8 cellular contexts compared by ENCODE assay signal in the genomic region with DNA sequence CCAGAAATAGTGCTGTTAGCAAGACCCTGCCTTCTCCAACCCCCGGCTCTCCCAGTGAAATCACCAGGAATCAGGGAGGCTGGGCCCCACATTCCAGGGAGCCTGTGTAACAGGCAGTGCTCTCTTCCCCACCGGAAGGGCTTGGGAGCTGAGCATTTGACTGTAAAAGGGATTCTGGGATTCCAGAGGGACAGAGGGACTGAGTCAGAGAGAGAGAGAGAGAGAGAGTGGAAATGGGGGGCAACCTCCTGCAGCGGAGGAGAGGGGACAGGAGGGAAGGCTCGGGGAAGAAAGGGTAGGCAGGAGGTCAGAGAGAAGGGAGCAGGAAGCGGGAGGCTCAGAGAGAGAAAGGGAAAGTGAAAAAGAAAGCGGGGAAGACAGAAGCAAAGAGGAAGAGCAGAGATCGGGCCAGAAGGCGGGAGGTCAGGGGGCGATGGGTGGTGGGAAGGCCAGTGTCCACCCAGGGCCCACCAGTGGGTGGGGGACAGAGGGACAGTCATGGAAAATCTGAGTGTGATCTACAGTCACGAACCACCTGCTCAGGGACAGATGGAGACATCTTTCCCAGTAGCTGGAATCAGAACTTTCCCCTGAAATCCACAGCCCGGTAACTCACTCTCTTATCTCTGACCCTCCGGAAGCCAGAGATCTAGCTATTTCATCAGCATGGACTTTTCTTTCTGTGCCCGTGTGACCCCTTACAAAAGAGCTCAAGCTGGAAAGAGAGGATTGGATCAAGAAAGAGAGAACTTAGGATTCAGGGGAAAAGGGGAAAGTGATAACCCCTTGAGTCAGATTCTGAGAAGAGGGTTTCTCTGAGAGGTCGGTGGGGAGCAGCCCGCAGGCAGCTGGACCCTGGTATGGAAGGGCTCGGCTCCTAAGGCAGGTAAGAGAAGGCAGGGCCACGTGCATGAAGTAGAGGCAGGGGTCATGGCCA. TPM values are rescaled to one million over a fixed set of nuclear protein-coding genes. Genes with fewer than 3 reads are reported as not detected.
A peak's percentile ranks its signal among the peaks of the same experiment; 100 is the strongest.
DNase-seq lines count a peak whose midpoint lies in the region; ATAC-seq, FAIRE-seq and TF ChIP-seq lines count a peak whose summit lies in the region.

No MANE protein-coding gene starts in this region.

- intact Hi-C loops in mammary epithelial cell (cut with micrococcal nuclease) (no loop called here), HepG2 (cut with micrococcal nuclease; ENCODE audit: unreplicated experiment) (no loop called here)

- peak; percentile 12; the same call in 1 of the 2 replicates for TF ChIP-seq RAD21 in HepG2 (CRISPR knock-in tag; IDR thresholded peaks at IDR 0.05)

- H3K36me3 ChIP-seq in mammary epithelial cell (ENCODE audit: insufficient read depth, low read length), result no peaks in the 10 kb centered on the region
- no peaks in the 10 kb centered on the region for H3K36me3 ChIP-seq in HepG2 (replicated peaks in 1 of 2; ENCODE audit: control insufficient read depth in 1 of 2, insufficient read depth in 2 of 2, low read length in 2 of 2)
- H3K36me3 ChIP-seq in thoracic aorta, result no peaks in the 10 kb centered on the region

- no peak overlapping the region for H3K4me3 ChIP-seq in mammary epithelial cell (replicated peaks in 1 of 3; ENCODE audit: insufficient read depth in 1 of 3, low read depth in 2 of 3, low read length in 3 of 3)
- H3K4me3 ChIP-seq in HepG2 (replicated peaks in 1 of 3; ENCODE audit: insufficient read depth in 1 of 3, low read depth in 2 of 3, low read length in 3 of 3), result peak overlapping the region; percentile 51 to 68 (median 61)
- peak overlapping the region; percentile 68 for H3K4me3 ChIP-seq in thoracic aorta

- WGBS in mammary epithelial cell (ENCODE audit: low coverage, missing lambda C conversion rate), result 61% methylated on average over 14 of the region's 17 CpGs
- WGBS in HepG2 (ENCODE audit: low lambda C conversion rate), result 1% methylated on average over 16 of the region's 17 CpGs

- DNase-seq in DMS53 treated with DMSO at 0.1 percent for 48 hours (lab: John Stamatoyannopoulos, UW; ENCODE audit: unreplicated experiment), result peak; percentile 19
- peak; percentile 100 for DNase-seq in LHCN-M2 (ENCODE audit: low read depth)
- DNase-seq in mammary epithelial cell, result peak; percentile 58
- DNase-seq in HepG2 (ENCODE audit: low spot score), result peak; percentile 93
- peak; percentile 93 for DNase-seq in thoracic aorta (ENCODE audit: low spot score)
- no peak for DNase-seq in NCI-H446 treated with DMSO at 0.1 percent for 48 hours (lab: John Stamatoyannopoulos, UW)
- DNase-seq in SK-N-DZ (ENCODE audit: low spot score), result no peak

- H3K9me3 ChIP-seq in mammary epithelial cell (replicated peaks; ENCODE audit: insufficient read depth, low read length) (no peaks in the 10 kb centered on the region), HepG2 (ENCODE audit: low read length) (no peaks in the 10 kb centered on the region), thoracic aorta (no peaks in the 10 kb centered on the region)

- BruUV-seq in mammary epithelial cell (replicated peaks; lab: Mats Ljungman, UMichigan), result no TSS peak
- no TSS peak for BruUV-seq in HepG2 (replicated peaks; lab: Mats Ljungman, UMichigan)

- ATAC-seq in HepG2, result peak; percentile 57
- ATAC-seq in thoracic aorta (ENCODE audit: insufficient number of reproducible peaks, low FRiP score, low read depth), result peak; percentile 56
- ATAC-seq in GM21825 (IDR thresholded peaks at IDR 0.05; ENCODE audit: unreplicated experiment), result no peak

- H3K4me1 ChIP-seq in mammary epithelial cell (ENCODE audit: insufficient read depth, low read length) (peaks cover 50% of the 10 kb centered on the region), HepG2 (ENCODE audit: insufficient read depth, low read length) (peaks cover 87% of the 10 kb centered on the region), thoracic aorta (ENCODE audit: control insufficient read depth in 1 of 2, low read depth in 2 of 2) (peaks cover 61 to 92% of the 10 kb centered on the region in 2 donors)

- H3K9ac ChIP-seq in mammary epithelial cell (ENCODE audit: insufficient read depth, low read length), result peak overlapping the region; percentile 41
- H3K9ac ChIP-seq in HepG2 (ENCODE audit: insufficient read depth, low read depth, low read length), result peak overlapping the region; percentile 89

- dilution Hi-C loops in mammary epithelial cell (cut with HindIII; ENCODE audit: low sequenced_read_pairs), result no loop called here

- in situ Hi-C loops in mammary epithelial cell (cut with MboI; ENCODE audit: low sequenced_read_pairs in 2 of 2), result no loop called here
- in situ Hi-C loops in HepG2 (cut with HindIII; ENCODE audit: extremely low pct_ligation_motif_present, low pct_unique_long_range_greater_than_20kb), result no loop called here

- FAIRE-seq in HepG2 (lab: Jason Lieb, UNC), result peak; percentile 88

- TF ChIP-seq POLR2A in HepG2 (IDR thresholded peaks at IDR 0.05; ENCODE audit: insufficient read depth in 1 of 2, low read depth in 2 of 2, low read length in 2 of 2), result peak; percentile 59 to 87

- peaks cover 4% of the 10 kb centered on the region for H3K79me2 ChIP-seq in mammary epithelial cell (ENCODE audit: insufficient read depth, low read length)
- peaks cover 3% of the 10 kb centered on the region for H3K79me2 ChIP-seq in HepG2 (ENCODE audit: insufficient read depth, low read length)

- H2AFZ ChIP-seq in mammary epithelial cell (ENCODE audit: low read depth, low read length) (peak overlapping the region; percentile 91), HepG2 (ENCODE audit: low read length) (no peak overlapping the region)

- CTCF ChIA-PET in mammary epithelial cell (lab: Charles Lee; ENCODE audit: low non-redundant PET) (no interaction called here), HepG2 (lab: Yijun Ruan, JAX; ENCODE audit: low intra/inter-chr PET ratio, low total read pairs) (interaction anchor here (1.4 kb wide), 1 partner anchor 27 kb away, joined by 3 read pairs; no protein-coding TSS in a partner anchor)

- H3K27ac ChIP-seq in mammary epithelial cell (ENCODE audit: insufficient read depth, low read depth, low read length) (peak overlapping the region; percentile 53), HepG2 (ENCODE audit: extremely low read length, insufficient read depth, low read length) (peak overlapping the region; percentile 99), thoracic aorta (peak overlapping the region; percentile 93 to 95)

- H3K27me3 ChIP-seq in mammary epithelial cell (ENCODE audit: insufficient read depth, low read length), result no peaks in the 10 kb centered on the region
- H3K27me3 ChIP-seq in HepG2 (ENCODE audit: control insufficient read depth in 1 of 2, insufficient read depth in 2 of 2, low read length in 2 of 2), result no peaks in the 10 kb centered on the region; a peak in 1 of 5 replicates
- no peaks in the 10 kb centered on the region for H3K27me3 ChIP-seq in thoracic aorta (replicated peaks; ENCODE audit: insufficient read depth)

- POLR2A ChIA-PET in HepG2 (lab: Yijun Ruan, JAX), result interaction anchor here (0.7 to 4.1 kb wide), 25 partner anchors 10 to 264 kb away, joined by 3 to 68 read pairs (median 8); a partner anchor contains a TSS

- peak overlapping the region; percentile 56 for H3K4me2 ChIP-seq in mammary epithelial cell (ENCODE audit: insufficient read depth, low read depth, low read length)
- H3K4me2 ChIP-seq in HepG2 (ENCODE audit: low read depth, low read length), result peak overlapping the region; percentile 94

- no peak for TF ChIP-seq CTCF in mammary epithelial cell (conservative IDR thresholded peaks at IDR 0.05 in 1 of 2, IDR thresholded peaks at IDR 0.05 in 1 of 2; ENCODE audit: extremely low read depth in 1 of 2, insufficient read depth in 1 of 2, low read depth in 1 of 2, low read length in 2 of 2)
- no peak for TF ChIP-seq CTCF in HepG2 (CRISPR knock-in tag; IDR thresholded peaks at IDR 0.05)
- TF ChIP-seq CTCF in thoracic aorta (IDR thresholded peaks at IDR 0.05), result no peak

- TF ChIP-seq EP300 in HepG2 (IDR thresholded peaks at IDR 0.05; ENCODE audit: low read depth in 2 of 2, low read length in 2 of 2) (peak in 1 of 2 experiments; percentile 74; a peak in 2 of 4 replicates), HepG2 (CRISPR knock-in tag; IDR thresholded peaks at IDR 0.05; ENCODE audit: borderline replicate concordance) (peak; percentile 59; the same call in 1 of the 2 replicates)

- H4K20me1 ChIP-seq in mammary epithelial cell (ENCODE audit: insufficient read depth, low read length), result no peaks in the 10 kb centered on the region
- H4K20me1 ChIP-seq in HepG2 (ENCODE audit: insufficient read depth, low read length), result peaks cover 3% of the 10 kb centered on the region; the same call in 1 of the 2 replicates

RNA-seq across cellular contexts. Expression of a gene that starts 4.6 kb away (rescaled TPM):
- total RNA-seq in LHCN-M2 (2014; rRNA removed), result 1,980 and 3,258 TPM in 2 replicates
- polyA plus RNA-seq in LHCN-M2 (2012), result 2,374 TPM
- total RNA-seq in mammary epithelial cell, result 100 to 1,000 TPM; 429 to 467 TPM
- polyA plus RNA-seq in mammary epithelial cell, result 741 TPM
- 543 TPM for polyA minus RNA-seq in mammary epithelial cell
- total RNA-seq in HepG2 (2016; rRNA removed; fragmentation: Illumina TruSeq; extraction: Trizol), result 9.2 and 21.2 TPM in 2 replicates
- 3.3 and 3.6 TPM in 2 replicates for total RNA-seq in HepG2 (2016; cell fraction: cytosol; rRNA removed; fragmentation: Illumina TruSeq; extraction: Trizol; ENCODE audit: low read depth)
- total RNA-seq in HepG2 (2016; cell fraction: insoluble cytoplasmic fraction; rRNA removed; fragmentation: Illumina TruSeq; extraction: Trizol), result 8.0 and 21.0 TPM in 2 replicates
- 8.0 and 9.1 TPM in 2 replicates for total RNA-seq in HepG2 (2016; cell fraction: membrane; rRNA removed; fragmentation: Illumina TruSeq; extraction: Trizol)
- total RNA-seq in HepG2 (2016; cell fraction: nucleus; rRNA removed; fragmentation: Illumina TruSeq; extraction: Trizol), result 18.0 and 20.9 TPM in 2 replicates
- 1,576 and 2,365 TPM in 2 replicates for polyA plus RNA-seq in HepG2 (2011; rRNA removed)
- polyA plus RNA-seq in HepG2 (2011; cell fraction: cytosol; rRNA removed), result 1,491 and 1,809 TPM in 2 replicates
- polyA plus RNA-seq in HepG2 (2011; cell fraction: nucleus; rRNA removed), result 562 and 817 TPM in 2 replicates
- polyA plus RNA-seq in HepG2 (2012), result 545 and 706 TPM in 2 replicates
- polyA plus RNA-seq in HepG2 (2016; cell fraction: cytosol; fragmentation: Illumina TruSeq; extraction: Trizol; ENCODE audit: low read depth), result 3.7 and 4.4 TPM in 2 replicates
- 9.1 and 11.4 TPM in 2 replicates for polyA plus RNA-seq in HepG2 (2016; cell fraction: insoluble cytoplasmic fraction; fragmentation: Illumina TruSeq; extraction: Trizol; ENCODE audit: low read depth)
- 6.1 and 6.8 TPM in 2 replicates for polyA plus RNA-seq in HepG2 (2016; cell fraction: membrane; fragmentation: Illumina TruSeq; extraction: Trizol; ENCODE audit: low read depth)
- 38.3 and 38.7 TPM in 2 replicates for polyA plus RNA-seq in HepG2 (2016; cell fraction: nucleus; fragmentation: Illumina TruSeq; extraction: Trizol; ENCODE audit: insufficient read depth, low read depth)
- polyA minus RNA-seq in HepG2 (2011; rRNA and poly(A)+ RNA removed; ENCODE audit: low replicate concordance), result 6.3 and 1,949 TPM in 2 replicates
- 904 and 1,305 TPM in 2 replicates for polyA minus RNA-seq in HepG2 (2011; cell fraction: cytosol; rRNA and poly(A)+ RNA removed)
- 242 and 430 TPM in 2 replicates for polyA minus RNA-seq in HepG2 (2011; cell fraction: nucleus; rRNA and poly(A)+ RNA removed)
- 1,000 to 10,000 TPM in 1 of 2 donors, 100 to 1,000 TPM in 1; 542 to 1,009 TPM for total RNA-seq in thoracic aorta
- not detected in 2 replicates for polyA plus RNA-seq in SK-N-DZ (2014; cell fraction: cytosol; rRNA removed)
- not detected in 2 replicates for polyA plus RNA-seq in SK-N-DZ (2014; cell fraction: nucleus; rRNA removed)

RNA-seq across cellular contexts. Expression of a gene that starts 32.0 kb away (rescaled TPM):
- 286 and 412 TPM in 2 replicates for total RNA-seq in LHCN-M2 (2014; rRNA removed)
- polyA plus RNA-seq in LHCN-M2 (2012), result 339 TPM
- total RNA-seq in mammary epithelial cell, result 100 to 1,000 TPM; 102 to 107 TPM
- polyA plus RNA-seq in mammary epithelial cell, result 232 TPM
- polyA minus RNA-seq in mammary epithelial cell, result 172 TPM
- 57.5 and 77.9 TPM in 2 replicates for total RNA-seq in HepG2 (2016; rRNA removed; fragmentation: Illumina TruSeq; extraction: Trizol)
- total RNA-seq in HepG2 (2016; cell fraction: cytosol; rRNA removed; fragmentation: Illumina TruSeq; extraction: Trizol; ENCODE audit: low read depth), result 12.5 and 16.2 TPM in 2 replicates
- 61.5 and 77.2 TPM in 2 replicates for total RNA-seq in HepG2 (2016; cell fraction: insoluble cytoplasmic fraction; rRNA removed; fragmentation: Illumina TruSeq; extraction: Trizol)
- 27.8 and 28.9 TPM in 2 replicates for total RNA-seq in HepG2 (2016; cell fraction: membrane; rRNA removed; fragmentation: Illumina TruSeq; extraction: Trizol)
- 21.6 and 22.0 TPM in 2 replicates for total RNA-seq in HepG2 (2016; cell fraction: nucleus; rRNA removed; fragmentation: Illumina TruSeq; extraction: Trizol)
- 65.2 and 68.1 TPM in 2 replicates for polyA plus RNA-seq in HepG2 (2011; rRNA removed)
- 72.3 and 73.9 TPM in 2 replicates for polyA plus RNA-seq in HepG2 (2011; cell fraction: cytosol; rRNA removed)
- 36.3 and 39.1 TPM in 2 replicates for polyA plus RNA-seq in HepG2 (2011; cell fraction: nucleus; rRNA removed)
- polyA plus RNA-seq in HepG2 (2012), result 37.2 and 44.1 TPM in 2 replicates
- 12.3 and 17.5 TPM in 2 replicates for polyA plus RNA-seq in HepG2 (2016; cell fraction: cytosol; fragmentation: Illumina TruSeq; extraction: Trizol; ENCODE audit: low read depth)
- 79.7 and 84.4 TPM in 2 replicates for polyA plus RNA-seq in HepG2 (2016; cell fraction: insoluble cytoplasmic fraction; fragmentation: Illumina TruSeq; extraction: Trizol; ENCODE audit: low read depth)
- polyA plus RNA-seq in HepG2 (2016; cell fraction: membrane; fragmentation: Illumina TruSeq; extraction: Trizol; ENCODE audit: low read depth), result 20.4 and 24.4 TPM in 2 replicates
- 37.5 and 48.7 TPM in 2 replicates for polyA plus RNA-seq in HepG2 (2016; cell fraction: nucleus; fragmentation: Illumina TruSeq; extraction: Trizol; ENCODE audit: insufficient read depth, low read depth)
- polyA minus RNA-seq in HepG2 (2011; rRNA and poly(A)+ RNA removed; ENCODE audit: low replicate concordance), result 27.0 and 72.1 TPM in 2 replicates
- 13.5 and 15.9 TPM in 2 replicates for polyA minus RNA-seq in HepG2 (2011; cell fraction: cytosol; rRNA and poly(A)+ RNA removed)
- 6.6 and 8.1 TPM in 2 replicates for polyA minus RNA-seq in HepG2 (2011; cell fraction: nucleus; rRNA and poly(A)+ RNA removed)
- total RNA-seq in thoracic aorta, result 10 to 100 TPM; 11.9 to 33.0 TPM
- 210 and 218 TPM in 2 replicates for polyA plus RNA-seq in SK-N-DZ (2014; cell fraction: cytosol; rRNA removed)
- 108 and 136 TPM in 2 replicates for polyA plus RNA-seq in SK-N-DZ (2014; cell fraction: nucleus; rRNA removed)

RNA-seq across cellular contexts. Expression of a gene that starts 37.0 kb away (rescaled TPM):
- total RNA-seq in LHCN-M2 (2014; rRNA removed) (14.5 and 16.2 TPM in 2 replicates), mammary epithelial cell (10 to 100 TPM; 16.3 to 30.8 TPM), HepG2 (2016; rRNA removed; fragmentation: Illumina TruSeq; extraction: Trizol) (7.1 and 8.1 TPM in 2 replicates), thoracic aorta (10 to 100 TPM; 32.1 to 44.5 TPM)
- polyA plus RNA-seq in LHCN-M2 (2012), result 15.9 TPM
- polyA plus RNA-seq in mammary epithelial cell (3.5 TPM), HepG2 (2011; rRNA removed) (3.0 and 3.2 TPM in 2 replicates)
- 13.1 TPM for polyA minus RNA-seq in mammary epithelial cell
- 0.51 and 0.88 TPM in 2 replicates for total RNA-seq in HepG2 (2016; cell fraction: cytosol; rRNA removed; fragmentation: Illumina TruSeq; extraction: Trizol; ENCODE audit: low read depth)
- total RNA-seq in HepG2 (2016; cell fraction: insoluble cytoplasmic fraction; rRNA removed; fragmentation: Illumina TruSeq; extraction: Trizol), result 7.1 and 7.5 TPM in 2 replicates
- 2.1 and 2.7 TPM in 2 replicates for total RNA-seq in HepG2 (2016; cell fraction: membrane; rRNA removed; fragmentation: Illumina TruSeq; extraction: Trizol)
- total RNA-seq in HepG2 (2016; cell fraction: nucleus; rRNA removed; fragmentation: Illumina TruSeq; extraction: Trizol), result 5.7 and 8.6 TPM in 2 replicates
- 1.3 and 1.8 TPM in 2 replicates for polyA plus RNA-seq in HepG2 (2011; cell fraction: cytosol; rRNA removed)
- polyA plus RNA-seq in HepG2 (2011; cell fraction: nucleus; rRNA removed), result 10.1 and 11.0 TPM in 2 replicates
- polyA plus RNA-seq in HepG2 (2012), result 9.5 and 9.7 TPM in 2 replicates
- polyA plus RNA-seq in HepG2 (2016; cell fraction: cytosol; fragmentation: Illumina TruSeq; extraction: Trizol; ENCODE audit: low read depth), result 0.27 and 0.32 TPM in 2 replicates
- 2.6 and 3.8 TPM in 2 replicates for polyA plus RNA-seq in HepG2 (2016; cell fraction: insoluble cytoplasmic fraction; fragmentation: Illumina TruSeq; extraction: Trizol; ENCODE audit: low read depth)
- polyA plus RNA-seq in HepG2 (2016; cell fraction: membrane; fragmentation: Illumina TruSeq; extraction: Trizol; ENCODE audit: low read depth), result 0.63 and 0.71 TPM in 2 replicates
- polyA plus RNA-seq in HepG2 (2016; cell fraction: nucleus; fragmentation: Illumina TruSeq; extraction: Trizol; ENCODE audit: insufficient read depth, low read depth), result 10.0 and 15.0 TPM in 2 replicates
- 14.7 and 16.6 TPM in 2 replicates for polyA minus RNA-seq in HepG2 (2011; rRNA and poly(A)+ RNA removed; ENCODE audit: low replicate concordance)
- 3.3 and 5.4 TPM in 2 replicates for polyA minus RNA-seq in HepG2 (2011; cell fraction: cytosol; rRNA and poly(A)+ RNA removed)
- polyA minus RNA-seq in HepG2 (2011; cell fraction: nucleus; rRNA and poly(A)+ RNA removed), result 8.6 and 9.3 TPM in 2 replicates
- 0.80 and 1.2 TPM in 2 replicates for polyA plus RNA-seq in SK-N-DZ (2014; cell fraction: cytosol; rRNA removed)
- 0.45 and 0.71 TPM in 2 replicates for polyA plus RNA-seq in SK-N-DZ (2014; cell fraction: nucleus; rRNA removed)

RNA-seq across cellular contexts. Expression of a gene that starts 43.1 kb away (rescaled TPM):
- total RNA-seq in LHCN-M2 (2014; rRNA removed) (0.45 and 0.69 TPM in 2 replicates), mammary epithelial cell (under 1 TPM in 1 of 2 donors, not detected in 1; 0.54 TPM), HepG2 (2016; rRNA removed; fragmentation: Illumina TruSeq; extraction: Trizol) (0.10 and 0.46 TPM in 2 replicates), thoracic aorta (not detected)
- 0.17 TPM for polyA plus RNA-seq in LHCN-M2 (2012)
- polyA plus RNA-seq in mammary epithelial cell (0.08 TPM), HepG2 (2011; rRNA removed) (0.12 and 0.21 TPM in 2 replicates)
- polyA minus RNA-seq in mammary epithelial cell, result not detected
- 0.18 TPM in 1 of 2 replicates, not detected in the other for total RNA-seq in HepG2 (2016; cell fraction: cytosol; rRNA removed; fragmentation: Illumina TruSeq; extraction: Trizol; ENCODE audit: low read depth)
- total RNA-seq in HepG2 (2016; cell fraction: insoluble cytoplasmic fraction; rRNA removed; fragmentation: Illumina TruSeq; extraction: Trizol), result 0.52 TPM in 1 of 2 replicates, not detected in the other
- total RNA-seq in HepG2 (2016; cell fraction: membrane; rRNA removed; fragmentation: Illumina TruSeq; extraction: Trizol), result 0.10 and 0.15 TPM in 2 replicates
- total RNA-seq in HepG2 (2016; cell fraction: nucleus; rRNA removed; fragmentation: Illumina TruSeq; extraction: Trizol), result 0.44 and 0.78 TPM in 2 replicates
- polyA plus RNA-seq in HepG2 (2011; cell fraction: cytosol; rRNA removed), result 0.12 and 0.23 TPM in 2 replicates
- polyA plus RNA-seq in HepG2 (2011; cell fraction: nucleus; rRNA removed), result 0.40 and 0.96 TPM in 2 replicates
- polyA plus RNA-seq in HepG2 (2012), result 0.09 and 0.31 TPM in 2 replicates
- 0.06 and 0.09 TPM in 2 replicates for polyA plus RNA-seq in HepG2 (2016; cell fraction: cytosol; fragmentation: Illumina TruSeq; extraction: Trizol; ENCODE audit: low read depth)
- 0.15 and 0.16 TPM in 2 replicates for polyA plus RNA-seq in HepG2 (2016; cell fraction: insoluble cytoplasmic fraction; fragmentation: Illumina TruSeq; extraction: Trizol; ENCODE audit: low read depth)
- polyA plus RNA-seq in HepG2 (2016; cell fraction: membrane; fragmentation: Illumina TruSeq; extraction: Trizol; ENCODE audit: low read depth), result 0.08 TPM in 1 of 2 replicates, not detected in the other
- 0.99 and 1.4 TPM in 2 replicates for polyA plus RNA-seq in HepG2 (2016; cell fraction: nucleus; fragmentation: Illumina TruSeq; extraction: Trizol; ENCODE audit: insufficient read depth, low read depth)
- 0.14 and 0.16 TPM in 2 replicates for polyA minus RNA-seq in HepG2 (2011; rRNA and poly(A)+ RNA removed; ENCODE audit: low replicate concordance)
- 0.69 and 0.88 TPM in 2 replicates for polyA minus RNA-seq in HepG2 (2011; cell fraction: cytosol; rRNA and poly(A)+ RNA removed)
- not detected in 2 replicates for polyA minus RNA-seq in HepG2 (2011; cell fraction: nucleus; rRNA and poly(A)+ RNA removed)
- 4.9 and 8.2 TPM in 2 replicates for polyA plus RNA-seq in SK-N-DZ (2014; cell fraction: cytosol; rRNA removed)
- 3.6 and 3.9 TPM in 2 replicates for polyA plus RNA-seq in SK-N-DZ (2014; cell fraction: nucleus; rRNA removed)

RNA-seq across cellular contexts. Expression of a gene that starts 57.8 kb away (rescaled TPM):
- total RNA-seq in LHCN-M2 (2014; rRNA removed) (not detected in 2 replicates), mammary epithelial cell (not detected), HepG2 (2016; rRNA removed; fragmentation: Illumina TruSeq; extraction: Trizol) (not detected in 2 replicates), thoracic aorta (not detected)
- polyA plus RNA-seq in LHCN-M2 (2012), result 0.06 TPM
- polyA plus RNA-seq in mammary epithelial cell (not detected), HepG2 (2011; rRNA removed) (0.04 TPM in 1 of 2 replicates, not detected in the other)
- not detected for polyA minus RNA-seq in mammary epithelial cell
- total RNA-seq in HepG2 (2016; cell fraction: cytosol; rRNA removed; fragmentation: Illumina TruSeq; extraction: Trizol; ENCODE audit: low read depth), result not detected in 2 replicates
- total RNA-seq in HepG2 (2016; cell fraction: insoluble cytoplasmic fraction; rRNA removed; fragmentation: Illumina TruSeq; extraction: Trizol), result not detected in 2 replicates
- total RNA-seq in HepG2 (2016; cell fraction: membrane; rRNA removed; fragmentation: Illumina TruSeq; extraction: Trizol), result not detected in 2 replicates
- total RNA-seq in HepG2 (2016; cell fraction: nucleus; rRNA removed; fragmentation: Illumina TruSeq; extraction: Trizol), result not detected in 2 replicates
- polyA plus RNA-seq in HepG2 (2011; cell fraction: cytosol; rRNA removed), result 0.04 and 0.05 TPM in 2 replicates
- polyA plus RNA-seq in HepG2 (2011; cell fraction: nucleus; rRNA removed), result 0.24 and 0.34 TPM in 2 replicates
- 0.12 TPM in 1 of 2 replicates, not detected in the other for polyA plus RNA-seq in HepG2 (2012)
- polyA plus RNA-seq in HepG2 (2016; cell fraction: cytosol; fragmentation: Illumina TruSeq; extraction: Trizol; ENCODE audit: low read depth), result not detected in 2 replicates
- not detected in 2 replicates for polyA plus RNA-seq in HepG2 (2016; cell fraction: insoluble cytoplasmic fraction; fragmentation: Illumina TruSeq; extraction: Trizol; ENCODE audit: low read depth)
- polyA plus RNA-seq in HepG2 (2016; cell fraction: membrane; fragmentation: Illumina TruSeq; extraction: Trizol; ENCODE audit: low read depth), result not detected in 2 replicates
- not detected in 2 replicates for polyA plus RNA-seq in HepG2 (2016; cell fraction: nucleus; fragmentation: Illumina TruSeq; extraction: Trizol; ENCODE audit: insufficient read depth, low read depth)
- not detected in 2 replicates for polyA minus RNA-seq in HepG2 (2011; rRNA and poly(A)+ RNA removed; ENCODE audit: low replicate concordance)
- polyA minus RNA-seq in HepG2 (2011; cell fraction: cytosol; rRNA and poly(A)+ RNA removed), result not detected in 2 replicates
- not detected in 2 replicates for polyA minus RNA-seq in HepG2 (2011; cell fraction: nucleus; rRNA and poly(A)+ RNA removed)
- polyA plus RNA-seq in SK-N-DZ (2014; cell fraction: cytosol; rRNA removed), result not detected in 2 replicates
- polyA plus RNA-seq in SK-N-DZ (2014; cell fraction: nucleus; rRNA removed), result 0.24 TPM in 1 of 2 replicates, not detected in the other

Comparison
In these comparisons a context has a peak if more than half of its experiments do, and no peak if none do; other contexts are left out.
1. DNase-seq: peak in DMS53 treated with DMSO at 0.1 percent for 48 hours (single experiment), LHCN-M2 (single experiment), mammary epithelial cell (single experiment), HepG2 (single experiment) and thoracic aorta (single experiment); none in NCI-H446 treated with DMSO at 0.1 percent for 48 hours (single experiment) and SK-N-DZ (single experiment).
2. H3K4me3 ChIP-seq: peak in HepG2 (3 of 3) and thoracic aorta (single experiment); none in mammary epithelial cell (0 of 3).
3. RNA of a gene that starts 4.6 kb away (total RNA-seq): 1,980 to 3,258 TPM in LHCN-M2, 542 to 1,009 TPM in thoracic aorta and 429 to 467 TPM in mammary epithelial cell; 3.3 to 21.2 TPM in HepG2; every median in the first group is over 10 times any median in the second.
4. Peak in every context shown above with its lines, with median percentiles within 50 percentile points of each other: H3K27ac ChIP-seq.